Comparison of ENCODE assay signal across 12 cellular contexts in the genomic region with DNA sequence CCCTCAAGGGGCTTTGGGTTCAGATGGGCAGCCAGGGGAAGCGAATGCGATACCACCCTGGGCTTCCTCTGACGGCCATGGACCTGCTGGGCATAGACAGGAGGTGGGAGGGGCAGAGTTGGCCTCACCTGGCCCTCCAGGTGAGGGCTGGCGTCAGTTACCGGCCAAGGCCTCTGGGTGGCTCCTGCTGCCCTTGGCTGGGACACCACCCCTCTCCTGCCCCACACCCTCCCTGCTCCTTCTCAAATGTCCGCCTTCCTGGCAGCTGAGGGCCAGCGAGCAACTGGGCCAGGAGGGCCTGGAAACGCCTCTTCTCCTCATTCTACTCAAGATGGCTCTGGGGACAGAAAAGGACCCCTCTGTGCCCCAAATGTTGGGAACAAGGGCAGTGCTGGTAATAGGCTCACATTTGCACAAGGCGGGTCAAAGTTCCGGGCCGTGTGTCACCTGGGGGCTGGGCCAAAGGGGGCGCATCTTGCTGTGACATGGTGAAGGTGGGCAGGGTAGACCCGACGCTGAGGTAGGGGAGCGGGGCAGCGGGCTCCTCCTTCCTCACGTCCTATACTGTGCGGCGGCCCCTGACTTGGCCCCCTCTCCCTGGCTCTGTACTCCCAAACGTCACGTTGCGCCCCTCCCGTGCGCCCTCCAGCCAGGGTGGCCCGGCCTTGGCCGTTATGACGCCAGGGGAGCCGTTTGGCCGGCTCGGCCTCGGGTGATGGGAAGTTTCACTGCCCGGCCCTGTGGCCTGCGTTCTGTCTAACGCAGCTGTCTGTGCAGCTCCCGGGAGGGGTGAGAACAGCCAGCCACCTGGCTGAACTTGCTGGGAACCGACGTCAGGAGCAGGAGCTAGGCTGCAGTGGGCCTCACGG. TPM values are rescaled to one million over a fixed set of nuclear protein-coding genes. Genes with fewer than 3 reads are reported as not detected.
DNase-seq lines count a peak whose midpoint lies in the region; ATAC-seq, FAIRE-seq and TF ChIP-seq lines count a peak whose summit lies in the region.
"Had no signal": no experiment of that assay in that cellular context is flagged by ENCODE, and none has a peak within 500 bp of the region (broad histone marks: within the 10 kb centered on the region; RNA-seq: fewer than 3 reads in every experiment).

No MANE protein-coding gene starts in this region.

- H4K20me1 ChIP-seq in BLaER1 treated with 17β-estradiol and CSF1 and Interleukin-3, amounts not matched to agents 10 nM and 100 nM: peaks cover 0 to 26% (median 0%) of the 10 kb centered on the region in 11 experiments; a peak in 8 of 22 replicates
- peaks cover 0 to 4% of the 10 kb centered on the region in 2 experiments for H4K20me1 ChIP-seq in H1 (replicated peaks in 1 of 2; ENCODE audit: control insufficient read depth in 1 of 2, insufficient read depth in 2 of 2, low read length in 2 of 2)

- peak overlapping the region; percentile 65 to 99 (median 92) for H3K4me2 ChIP-seq in BLaER1 treated with 17β-estradiol and CSF1 and Interleukin-3, amounts not matched to agents 10 nM and 100 nM
- peak overlapping the region; percentile 70 to 90 for H3K4me2 ChIP-seq in H1 (ENCODE audit: insufficient read depth in 1 of 2, low read depth in 2 of 2, low read length in 2 of 2)

- POLR2A ChIA-PET in H1 (lab: Charles Lee; ENCODE audit: partially characterized antibody): no interaction called here

- H4K91ac ChIP-seq in H1 (replicated peaks; ENCODE audit: insufficient read length, low read length): peak overlapping the region; percentile 65

- TF ChIP-seq POLR2A in H1 (IDR thresholded peaks at IDR 0.05; ENCODE audit: control extremely low read depth in 1 of 2, low read depth in 2 of 2, low read length in 2 of 2): no peak

- H3K9me3 ChIP-seq in BLaER1 treated with 17β-estradiol and CSF1 and Interleukin-3, amounts not matched to agents 10 nM and 100 nM (replicated peaks in 1 of 11): no peaks in the 10 kb centered on the region
- H3K9me3 ChIP-seq in H1 (ENCODE audit: insufficient read depth in 2 of 2, low read depth in 1 of 2, low read length in 1 of 2) (no peaks in the 10 kb centered on the region), mucosa of descending colon (no peaks in the 10 kb centered on the region)

- peak overlapping the region; percentile 19 for H3K56ac ChIP-seq in H1 (replicated peaks; ENCODE audit: insufficient read length, low read depth, low read length)

- peak overlapping the region; percentile 50; the same call in 1 of the 2 replicates for H2BK12ac ChIP-seq in H1 (ENCODE audit: low read depth, low read length)

- peaks cover 31 to 63% (median 47%) of the 10 kb centered on the region in 11 experiments; a peak in 21 of 22 replicates for H3K27me3 ChIP-seq in BLaER1 treated with 17β-estradiol and CSF1 and Interleukin-3, amounts not matched to agents 10 nM and 100 nM
- peaks cover 2 to 22% (median 14%) of the 10 kb centered on the region in 4 experiments for H3K27me3 ChIP-seq in H1 (replicated peaks in 1 of 4; ENCODE audit: control insufficient read depth in 3 of 4, extremely low read depth in 1 of 4, insufficient read depth in 3 of 4, low read length in 3 of 4)
- H3K27me3 ChIP-seq: brain microvascular endothelial cell had no signal

- peak overlapping the region; percentile 77; the same call in 1 of the 2 replicates for H2AFZ ChIP-seq in H1 (ENCODE audit: low read length)

- CTCF ChIA-PET in H1 (lab: Charles Lee; ENCODE audit: partially characterized antibody): interaction anchor here (0.7 to 1.6 kb wide), 9 partner anchors 8 to 855 kb away, joined by 3 to 6 read pairs (median 3); no protein-coding TSS in a partner anchor

- TF ChIP-seq RAD21 in H1 (IDR thresholded peaks at IDR 0.05 in 1 of 2, conservative IDR thresholded peaks at IDR 0.05 in 1 of 2; ENCODE audit: low read depth in 2 of 2, low read length in 2 of 2): peak; percentile 81 to 88

- no peak overlapping the region for H3K4me3 ChIP-seq in BLaER1 treated with 17β-estradiol and CSF1 and Interleukin-3, amounts not matched to agents 10 nM and 100 nM
- peak overlapping the region; percentile 0 to 53 (median 28); a peak in 5 of 8 replicates for H3K4me3 ChIP-seq in H1 (ENCODE audit: extremely low read depth in 1 of 4, insufficient read depth in 2 of 4, low read depth in 3 of 4, low read length in 4 of 4)
- no peak overlapping the region for H3K4me3 ChIP-seq in mucosa of descending colon

- H3K23me2 ChIP-seq in H1 (ENCODE audit: low read depth, low read length): peaks cover 4% of the 10 kb centered on the region; the same call in 1 of the 2 replicates

- peak overlapping the region; percentile 28 for H2BK120ac ChIP-seq in H1 (replicated peaks; ENCODE audit: low read depth, low read length)

- peak overlapping the region; percentile 52; the same call in 1 of the 2 replicates for H2BK5ac ChIP-seq in H1 (ENCODE audit: low read depth, low read length)

- no peaks in the 10 kb centered on the region for H3K36me3 ChIP-seq in BLaER1 treated with 17β-estradiol and CSF1 and Interleukin-3, amounts not matched to agents 10 nM and 100 nM
- H3K36me3 ChIP-seq in H1 (ENCODE audit: control insufficient read depth in 2 of 4, insufficient read depth in 4 of 4, low read length in 3 of 4): no peaks in the 10 kb centered on the region
- H3K36me3 ChIP-seq in mucosa of descending colon (ENCODE audit: low read depth): no peaks in the 10 kb centered on the region
- H3K36me3 ChIP-seq: brain microvascular endothelial cell had no signal

- no peak overlapping the region for H3K27ac ChIP-seq in BLaER1 treated with 17β-estradiol and CSF1 and Interleukin-3, amounts not matched to agents 10 nM and 100 nM
- no peak overlapping the region for H3K27ac ChIP-seq in H1 (ENCODE audit: low read depth, low read length)
- H3K27ac ChIP-seq: brain microvascular endothelial cell had no signal

- FAIRE-seq in H1 (lab: Jason Lieb, UNC): peak; percentile 84

- peaks cover 48 to 62% (median 55%) of the 10 kb centered on the region in 10 experiments for H3K4me1 ChIP-seq in BLaER1 treated with 17β-estradiol and CSF1 and Interleukin-3, amounts not matched to agents 10 nM and 100 nM
- peaks cover 0 to 18% (median 13%) of the 10 kb centered on the region in 4 experiments; a peak in 6 of 7 replicates for H3K4me1 ChIP-seq in H1 (replicated peaks in 1 of 4; ENCODE audit: control insufficient read depth in 3 of 4, insufficient read depth in 4 of 4, low read length in 3 of 4)
- H3K4me1 ChIP-seq in mucosa of descending colon (ENCODE audit: low read depth): peaks cover 5% of the 10 kb centered on the region

- no peaks in the 10 kb centered on the region for H3K79me1 ChIP-seq in H1 (ENCODE audit: low read depth, low read length)

- H2BK20ac ChIP-seq in H1 (ENCODE audit: low read length): peak overlapping the region; percentile 90; the same call in 1 of the 2 replicates

- peak overlapping the region; percentile 10 for H4K5ac ChIP-seq in H1 (ENCODE audit: insufficient read length, low read depth, low read length)

- no peak overlapping the region for H3K23ac ChIP-seq in H1 (ENCODE audit: insufficient read length)

- peak; percentile 94 for ATAC-seq in mucosa of descending colon
- ATAC-seq in HG02870 (IDR thresholded peaks at IDR 0.05; ENCODE audit: unreplicated experiment): no peak
- ATAC-seq in GM19351 (IDR thresholded peaks at IDR 0.05; ENCODE audit: unreplicated experiment): no peak
- ATAC-seq: left lobe of liver had no signal

- intact Hi-C loops in mucosa of descending colon (cut with DNase I, micrococcal nuclease): no loop called here

- no peaks in the 10 kb centered on the region for H3K79me2 ChIP-seq in H1 (ENCODE audit: control insufficient read depth in 1 of 2, insufficient read depth in 2 of 2, low read length in 2 of 2)

- no peak overlapping the region for H2AK5ac ChIP-seq in H1 (ENCODE audit: low read depth, low read length)

- no peak for TF ChIP-seq EP300 in H1 (IDR thresholded peaks at IDR 0.05; ENCODE audit: borderline replicate concordance in 1 of 2, low read depth in 2 of 2, low read length in 2 of 2)

- H3K18ac ChIP-seq in H1 (ENCODE audit: extremely low read depth, low read length): peak overlapping the region; percentile 83

- DNase-seq in NCI-H146 treated with DMSO at 0.1 percent for 48 hours (lab: John Stamatoyannopoulos, UW; ENCODE audit: unreplicated experiment) (peak; percentile 9), H1 (ENCODE audit: low read depth in 1 of 2, low spot score in 2 of 2) (peak; percentile 63 to 84), mucosa of descending colon (peak; percentile 70 to 77 (median 74)), anterior cingulate cortex (lab: John Stamatoyannopoulos, UW) (no peak), NCI-H1694 treated with DMSO at 0.1 percent for 48 hours (lab: John Stamatoyannopoulos, UW) (no peak)
- DNase-seq: activated CD4-positive, alpha-beta T cell treated with anti-CD3 and anti-CD28 coated beads, Interleukin-2, amount 10 ng/mL, durations not matched to agents 24 days and 14 days; brain microvascular endothelial cell; stimulated activated CD4-positive, alpha-beta T cell treated with anti-CD3 and anti-CD28 coated beads, Interleukin-4, amount 100 ng/mL, for 4 hours had no signal

- H3K9ac ChIP-seq in BLaER1 treated with 17β-estradiol and CSF1 and Interleukin-3, amounts not matched to agents 10 nM and 100 nM: peak overlapping the region in 2 of 11 experiments; percentile 45 to 60; a peak in 2 of 22 replicates
- no peak overlapping the region for H3K9ac ChIP-seq in H1 (replicated peaks in 1 of 4; ENCODE audit: extremely low read depth in 1 of 4, low read depth in 3 of 4, low read length in 3 of 4)

- H4K8ac ChIP-seq in H1 (ENCODE audit: extremely low read depth, insufficient read depth, low read length): peak overlapping the region; percentile 0; the same call in 1 of the 2 replicates

- WGBS in H1 (ENCODE audit: extremely low coverage in 1 of 2, insufficient coverage in 1 of 2, insufficient read length in 1 of 2, insufficient replicate concordance in 2 of 2, low coverage in 1 of 2, low lambda C conversion rate in 2 of 2, missing lambda C conversion rate in 1 of 2), 2 experiments: 17% methylated on average over 37 of the region's 38 CpGs; no CpG with 5 or more reads in 1 of the 2 experiments

- H3K4ac ChIP-seq in H1 (replicated peaks; ENCODE audit: insufficient read length, low read depth, low read length): peak overlapping the region; percentile 66

- peak in 2 of 3 experiments; percentile 78 to 88; a peak in 3 of 4 replicates for TF ChIP-seq CTCF in H1 (IDR thresholded peaks at IDR 0.05; ENCODE audit: control extremely low read depth in 1 of 3, insufficient read depth in 1 of 3, low read depth in 1 of 3, low read length in 3 of 3)
- peak; percentile 23 for TF ChIP-seq CTCF in mucosa of descending colon (IDR thresholded peaks at IDR 0.05)

- H2BK15ac ChIP-seq in H1 (ENCODE audit: low read length): peak overlapping the region; percentile 72; the same call in 1 of the 2 replicates

- no peak overlapping the region for H3K14ac ChIP-seq in H1 (ENCODE audit: insufficient read length)

RNA-seq across cellular contexts. Expression of a gene that starts 18.1 kb away (rescaled TPM):
- total RNA-seq in H1 (2021; fragmentation: NEBNext Ultra II Directional; extraction: Animal tissue kit (Norgen Biotek cat#: 25700)): 0.42 and 1.3 TPM in 2 replicates
- 2.4 and 7.1 TPM in 2 replicates for polyA plus RNA-seq in H1 (2011; rRNA removed)
- 2.2 TPM for polyA plus RNA-seq in H1 (2011; cell fraction: cytosol; rRNA removed)
- 5.4 TPM for polyA plus RNA-seq in H1 (2011; cell fraction: nucleus; rRNA removed)
- 2.2 to 3.6 TPM (median 3.3 TPM) in 4 replicates for polyA plus RNA-seq in H1 (2012, experiment 1 of 2)
- polyA plus RNA-seq in H1 (2012, experiment 2 of 2): 3.7 TPM
- 0.93 TPM for polyA plus RNA-seq in H1 (2013, experiment 1 of 2)
- 0.98 TPM for polyA plus RNA-seq in H1 (2013, experiment 2 of 2)
- 0.51 and 1.1 TPM in 2 replicates for polyA minus RNA-seq in H1 (2011; rRNA and poly(A)+ RNA removed)
- 2.1 TPM for polyA minus RNA-seq in H1 (2011; cell fraction: cytosol; rRNA and poly(A)+ RNA removed)
- 0.80 TPM for polyA minus RNA-seq in H1 (2011; cell fraction: nucleus; rRNA and poly(A)+ RNA removed)
- 1 to 10 TPM in 1 of 3 donors, not detected in 2; 1.9 TPM for total RNA-seq in mucosa of descending colon
- total RNA-seq: activated CD4-positive, alpha-beta T cell treated with anti-CD3 and anti-CD28 coated beads, Interleukin-2, amount 10 ng/mL, durations not matched to agents 24 days and 14 days had no signal

Comparison
In these comparisons a context has a peak if more than half of its experiments do, and no peak if none do; other contexts are left out.
1. H3K4me3 ChIP-seq: peak in H1 (4 of 4); none in BLaER1 treated with 17β-estradiol and CSF1 and Interleukin-3, amounts not matched to agents 10 nM and 100 nM (0 of 10) and mucosa of descending colon (single experiment).
2. DNase-seq: peak in NCI-H146 treated with DMSO at 0.1 percent for 48 hours (single experiment), H1 (2 of 2) and mucosa of descending colon (3 of 3); none in anterior cingulate cortex (0 of 58) and NCI-H1694 treated with DMSO at 0.1 percent for 48 hours (single experiment).